In the genomic region with DNA sequence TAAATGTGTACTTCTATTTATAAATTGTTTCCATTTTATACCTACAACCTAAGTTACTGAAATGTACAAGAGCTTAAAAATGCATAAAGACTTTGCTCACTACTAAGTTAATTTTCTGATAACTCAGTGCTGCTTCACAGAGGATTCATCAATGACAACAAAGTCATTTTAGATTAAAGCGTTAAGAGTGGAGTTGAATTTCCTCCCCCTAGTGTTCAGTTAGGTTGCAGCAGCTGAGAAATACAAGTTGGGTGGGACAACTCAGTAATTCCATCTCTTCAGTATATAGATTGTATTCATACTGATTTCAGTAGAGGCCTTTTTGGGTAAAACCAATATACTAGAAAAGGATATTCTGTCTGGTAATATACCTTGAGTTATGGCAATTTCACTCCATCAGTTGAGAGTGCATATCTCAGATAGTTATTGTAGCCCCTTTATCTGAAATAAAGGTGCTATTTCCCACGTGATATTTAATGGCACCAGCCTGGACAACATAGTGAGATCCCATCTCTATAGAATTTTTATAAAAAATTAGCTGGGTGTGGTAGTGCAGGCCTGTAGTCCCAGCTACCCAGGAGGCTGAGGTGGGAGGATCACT, we compare ENCODE assay signal across 8 cellular contexts. TPM values are rescaled to one million over a fixed set of nuclear protein-coding genes. Genes with fewer than 3 reads are reported as not detected.
A peak's percentile ranks its signal among the peaks of the same experiment; 100 is the strongest.
DNase-seq lines count a peak whose midpoint lies in the region; ATAC-seq and TF ChIP-seq lines count a peak whose summit lies in the region.

No MANE protein-coding gene starts in this region.

- H3K4me3 ChIP-seq in GM23338 (no peak overlapping the region), cardiac fibroblast (replicated peaks in 1 of 2; ENCODE audit: low read depth in 2 of 2, low read length in 2 of 2) (no peak overlapping the region)

- H3K4me1 Mint-ChIP-seq in GM23338, result no peaks in the 10 kb centered on the region
- no peaks in the 10 kb centered on the region for H3K4me1 Mint-ChIP-seq in memory B cell

- no peaks in the 10 kb centered on the region for H3F3A ChIP-seq in GM23338 (replicated peaks; ENCODE audit: low read depth)

- DNase-seq in NCI-H1092 treated with DMSO at 0.1 percent for 48 hours (lab: John Stamatoyannopoulos, UW), result peak; percentile 20
- DNase-seq in NCI-H1092 (lab: John Stamatoyannopoulos, UW), result no peak
- DNase-seq in GM23338 (ENCODE audit: low spot score), result peak; percentile 77
- peak; percentile 20 for DNase-seq in NCI-H524 treated with DMSO at 0.1 percent for 48 hours (lab: John Stamatoyannopoulos, UW)
- peak; percentile 57 to 70 for DNase-seq in cardiac fibroblast (ENCODE audit: low read depth in 2 of 2)
- DNase-seq in memory B cell (ENCODE audit: low spot score in 2 of 2), result peak in 1 of 2 donors; percentile 33
- DNase-seq in MV-4-11 (lab: John Stamatoyannopoulos, UW), result no peak

- H3K27ac Mint-ChIP-seq in GM23338 (no peak overlapping the region), memory B cell (no peak overlapping the region)

- no peak overlapping the region for H3K27ac ChIP-seq in GM23338 (ENCODE audit: low read depth)

- H3K9me3 Mint-ChIP-seq in GM23338, result no peaks in the 10 kb centered on the region
- H3K9me3 Mint-ChIP-seq in memory B cell, result no peaks in the 10 kb centered on the region

- H3K27me3 Mint-ChIP-seq in GM23338 (ENCODE audit: insufficient read depth, low read depth, poor library complexity) (peaks cover 2% of the 10 kb centered on the region), memory B cell (no peaks in the 10 kb centered on the region)

- ATAC-seq in GM23338 (peak; percentile 61), memory B cell (ENCODE audit: low read depth) (peak; percentile 75), GM21576 (IDR thresholded peaks at IDR 0.05; ENCODE audit: unreplicated experiment) (no peak)

- H3K4me3 Mint-ChIP-seq in GM23338 (no peak overlapping the region), memory B cell (no peak overlapping the region)

- H3K4me2 ChIP-seq in GM23338, result no peak overlapping the region

- H2AFZ ChIP-seq in GM23338, result no peak overlapping the region

- H3K36me3 Mint-ChIP-seq in GM23338 (ENCODE audit: low read depth) (no peaks in the 10 kb centered on the region), memory B cell (peaks cover 4% of the 10 kb centered on the region)

- H3K79me2 ChIP-seq in GM23338 (replicated peaks; ENCODE audit: insufficient read depth), result no peaks in the 10 kb centered on the region

- no peaks in the 10 kb centered on the region for H3K36me3 ChIP-seq in GM23338 (ENCODE audit: insufficient read depth)

- H3K4me1 ChIP-seq in GM23338 (ENCODE audit: insufficient read depth), result no peaks in the 10 kb centered on the region

- H3K27me3 ChIP-seq in GM23338 (ENCODE audit: insufficient read depth), result no peaks in the 10 kb centered on the region

- no peaks in the 10 kb centered on the region; the same call in 1 of the 2 replicates for H4K20me1 ChIP-seq in GM23338 (replicated peaks; ENCODE audit: insufficient read depth)

- TF ChIP-seq CTCF in GM23338 (conservative IDR thresholded peaks at IDR 0.05; ENCODE audit: low read depth in 2 of 2) (peak; percentile 71 to 84), cardiac fibroblast (IDR thresholded peaks at IDR 0.05; ENCODE audit: low read depth, low read length) (peak; percentile 81)

- H3K9me2 ChIP-seq in GM23338 (ENCODE audit: insufficient read depth), result no peaks in the 10 kb centered on the region

TF ChIP-seq in GM23338, 12 proteins besides CTCF, POLR2A, EP300 and RAD21 (continues in another document):
- no peak for TF ChIP-seq POLR2AphosphoS5 (IDR thresholded peaks at IDR 0.05; ENCODE audit: low read depth)
- no peak for TF ChIP-seq STAT1 (IDR thresholded peaks at IDR 0.05; ENCODE audit: unreplicated experiment)
- TF ChIP-seq ZNF114 (CRISPR knock-in tag; IDR thresholded peaks at IDR 0.05), result no peak
- TF ChIP-seq, protein P1, sequence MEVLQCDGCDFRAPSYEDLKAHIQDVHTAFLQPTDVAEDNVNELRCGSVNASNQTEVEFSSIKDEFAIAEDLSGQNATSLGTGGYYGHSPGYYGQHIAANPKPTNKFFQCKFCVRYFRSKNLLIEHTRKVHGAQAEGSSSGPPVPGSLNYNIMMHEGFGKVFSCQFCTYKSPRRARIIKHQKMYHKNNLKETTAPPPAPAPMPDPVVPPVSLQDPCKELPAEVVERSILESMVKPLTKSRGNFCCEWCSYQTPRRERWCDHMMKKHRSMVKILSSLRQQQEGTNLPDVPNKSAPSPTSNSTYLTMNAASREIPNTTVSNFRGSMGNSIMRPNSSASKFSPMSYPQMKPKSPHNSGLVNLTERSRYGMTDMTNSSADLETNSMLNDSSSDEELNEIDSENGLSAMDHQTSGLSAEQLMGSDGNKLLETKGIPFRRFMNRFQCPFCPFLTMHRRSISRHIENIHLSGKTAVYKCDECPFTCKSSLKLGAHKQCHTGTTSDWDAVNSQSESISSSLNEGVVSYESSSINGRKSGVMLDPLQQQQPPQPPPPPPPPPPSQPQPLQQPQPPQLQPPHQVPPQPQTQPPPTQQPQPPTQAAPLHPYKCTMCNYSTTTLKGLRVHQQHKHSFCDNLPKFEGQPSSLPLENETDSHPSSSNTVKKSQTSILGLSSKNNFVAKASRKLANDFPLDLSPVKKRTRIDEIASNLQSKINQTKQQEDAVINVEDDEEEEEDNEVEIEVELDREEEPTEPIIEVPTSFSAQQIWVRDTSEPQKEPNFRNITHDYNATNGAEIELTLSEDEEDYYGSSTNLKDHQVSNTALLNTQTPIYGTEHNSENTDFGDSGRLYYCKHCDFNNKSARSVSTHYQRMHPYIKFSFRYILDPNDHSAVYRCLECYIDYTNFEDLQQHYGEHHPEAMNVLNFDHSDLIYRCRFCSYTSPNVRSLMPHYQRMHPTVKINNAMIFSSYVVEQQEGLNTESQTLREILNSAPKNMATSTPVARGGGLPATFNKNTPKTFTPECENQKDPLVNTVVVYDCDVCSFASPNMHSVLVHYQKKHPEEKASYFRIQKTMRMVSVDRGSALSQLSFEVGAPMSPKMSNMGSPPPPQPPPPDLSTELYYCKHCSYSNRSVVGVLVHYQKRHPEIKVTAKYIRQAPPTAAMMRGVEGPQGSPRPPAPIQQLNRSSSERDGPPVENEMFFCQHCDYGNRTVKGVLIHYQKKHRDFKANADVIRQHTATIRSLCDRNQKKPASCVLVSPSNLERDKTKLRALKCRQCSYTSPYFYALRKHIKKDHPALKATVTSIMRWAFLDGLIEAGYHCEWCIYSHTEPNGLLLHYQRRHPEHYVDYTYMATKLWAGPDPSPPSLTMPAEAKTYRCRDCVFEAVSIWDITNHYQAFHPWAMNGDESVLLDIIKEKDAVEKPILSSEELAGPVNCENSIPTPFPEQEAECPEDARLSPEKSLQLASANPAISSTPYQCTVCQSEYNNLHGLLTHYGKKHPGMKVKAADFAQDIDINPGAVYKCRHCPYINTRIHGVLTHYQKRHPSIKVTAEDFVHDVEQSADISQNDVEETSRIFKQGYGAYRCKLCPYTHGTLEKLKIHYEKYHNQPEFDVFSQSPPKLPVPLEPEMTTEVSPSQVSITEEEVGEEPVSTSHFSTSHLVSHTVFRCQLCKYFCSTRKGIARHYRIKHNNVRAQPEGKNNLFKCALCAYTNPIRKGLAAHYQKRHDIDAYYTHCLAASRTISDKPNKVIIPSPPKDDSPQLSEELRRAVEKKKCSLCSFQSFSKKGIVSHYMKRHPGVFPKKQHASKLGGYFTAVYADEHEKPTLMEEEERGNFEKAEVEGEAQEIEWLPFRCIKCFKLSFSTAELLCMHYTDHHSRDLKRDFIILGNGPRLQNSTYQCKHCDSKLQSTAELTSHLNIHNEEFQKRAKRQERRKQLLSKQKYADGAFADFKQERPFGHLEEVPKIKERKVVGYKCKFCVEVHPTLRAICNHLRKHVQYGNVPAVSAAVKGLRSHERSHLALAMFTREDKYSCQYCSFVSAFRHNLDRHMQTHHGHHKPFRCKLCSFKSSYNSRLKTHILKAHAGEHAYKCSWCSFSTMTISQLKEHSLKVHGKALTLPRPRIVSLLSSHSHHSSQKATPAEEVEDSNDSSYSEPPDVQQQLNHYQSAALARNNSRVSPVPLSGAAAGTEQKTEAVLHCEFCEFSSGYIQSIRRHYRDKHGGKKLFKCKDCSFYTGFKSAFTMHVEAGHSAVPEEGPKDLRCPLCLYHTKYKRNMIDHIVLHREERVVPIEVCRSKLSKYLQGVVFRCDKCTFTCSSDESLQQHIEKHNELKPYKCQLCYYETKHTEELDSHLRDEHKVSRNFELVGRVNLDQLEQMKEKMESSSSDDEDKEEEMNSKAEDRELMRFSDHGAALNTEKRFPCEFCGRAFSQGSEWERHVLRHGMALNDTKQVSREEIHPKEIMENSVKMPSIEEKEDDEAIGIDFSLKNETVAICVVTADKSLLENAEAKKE (CRISPR knock-in tag; IDR thresholded peaks at IDR 0.05), result no peak
- no peak for TF ChIP-seq EZH2 (IDR thresholded peaks at IDR 0.05; ENCODE audit: low read depth, unreplicated experiment)
- TF ChIP-seq ZNF331 (CRISPR knock-in tag; IDR thresholded peaks at IDR 0.05; ENCODE audit: low read depth), result no peak
- TF ChIP-seq, protein P2, sequence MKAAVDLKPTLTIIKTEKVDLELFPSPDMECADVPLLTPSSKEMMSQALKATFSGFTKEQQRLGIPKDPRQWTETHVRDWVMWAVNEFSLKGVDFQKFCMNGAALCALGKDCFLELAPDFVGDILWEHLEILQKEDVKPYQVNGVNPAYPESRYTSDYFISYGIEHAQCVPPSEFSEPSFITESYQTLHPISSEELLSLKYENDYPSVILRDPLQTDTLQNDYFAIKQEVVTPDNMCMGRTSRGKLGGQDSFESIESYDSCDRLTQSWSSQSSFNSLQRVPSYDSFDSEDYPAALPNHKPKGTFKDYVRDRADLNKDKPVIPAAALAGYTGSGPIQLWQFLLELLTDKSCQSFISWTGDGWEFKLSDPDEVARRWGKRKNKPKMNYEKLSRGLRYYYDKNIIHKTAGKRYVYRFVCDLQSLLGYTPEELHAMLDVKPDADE (IDR thresholded peaks at IDR 0.05), result no peak
- TF ChIP-seq CREB1 (CRISPR knock-in tag; IDR thresholded peaks at IDR 0.05; ENCODE audit: low read depth), result no peak
- TF ChIP-seq NANOG (IDR thresholded peaks at IDR 0.05; ENCODE audit: borderline replicate concordance), result no peak
- no peak for TF ChIP-seq EZH2phosphoT487 (IDR thresholded peaks at IDR 0.05; ENCODE audit: unreplicated experiment)
- no peak for TF ChIP-seq JUNB (IDR thresholded peaks at IDR 0.05; ENCODE audit: unreplicated experiment)

RNA-seq across cellular contexts. Expression of a gene that starts 6.9 kb away (rescaled TPM):
- 844 and 1,070 TPM in 2 replicates for total RNA-seq in GM23338 (2014; rRNA removed; shearing (Covaris generic))
- 2,038 and 2,096 TPM in 2 replicates for polyA plus RNA-seq in GM23338 (2016; fragmentation: Nextera tagmentation; extraction: Ambion mirVana)

RNA-seq across cellular contexts. Expression of a gene that starts 17.0 kb away (rescaled TPM):
- total RNA-seq in GM23338 (2014; rRNA removed; shearing (Covaris generic)), result 2.9 and 4.3 TPM in 2 replicates
- polyA plus RNA-seq in GM23338 (2016; fragmentation: Nextera tagmentation; extraction: Ambion mirVana), result 1.6 and 2.3 TPM in 2 replicates

Comparison
In these comparisons a context has a peak if more than half of its experiments do, and no peak if none do; other contexts are left out.
1. DNase-seq: peak in NCI-H1092 treated with DMSO at 0.1 percent for 48 hours (single experiment), GM23338 (single experiment), NCI-H524 treated with DMSO at 0.1 percent for 48 hours (single experiment) and cardiac fibroblast (2 of 2); none in NCI-H1092 (single experiment) and MV-4-11 (single experiment).